Comparison of ENCODE assay signal across 20 cellular contexts in the genomic region with DNA sequence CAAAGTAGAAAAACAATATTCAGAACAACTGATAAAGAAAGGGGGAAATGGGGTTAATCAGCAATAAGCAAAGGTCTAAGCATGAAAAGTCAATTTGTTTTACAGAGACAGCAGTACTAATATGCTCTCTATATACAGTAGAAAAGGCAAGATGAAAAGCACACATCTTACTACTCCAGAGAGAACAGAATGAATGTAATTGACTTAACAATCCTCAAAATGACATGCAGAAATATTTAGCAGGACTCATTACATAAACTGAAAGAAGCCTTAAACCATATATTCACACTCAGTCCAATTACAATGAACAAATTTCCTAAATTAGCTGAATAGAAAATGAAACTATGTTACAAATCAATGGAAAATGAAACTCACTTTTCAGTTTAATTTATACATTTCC.
"Had no signal": no experiment of that assay in that cellular context is flagged by ENCODE, and none has a peak within 500 bp of the region (broad histone marks: within the 10 kb centered on the region; RNA-seq: fewer than 3 reads in every experiment).

No MANE protein-coding gene starts in this region.

- H2AFZ ChIP-seq: parathyroid adenoma had no signal

- H3K79me2 ChIP-seq: parathyroid adenoma had no signal

- DNase-seq: effector CD4-positive, alpha-beta T cell; gastrocnemius medialis; heart right ventricle; hypothalamus; islet precursor cell; mammary epithelial cell; naive thymus-derived CD4-positive, alpha-beta T cell; nephron progenitor cell; psoas muscle; retina; right lobe of liver; stimulated activated CD4-positive, alpha-beta T cell treated with anti-CD3 and anti-CD28 coated beads, Interleukin-4, amount 100 ng/mL, for 1 hour; stimulated activated naive B cell treated with anti-CD40 and anti-IgM and Interleukin-4, amounts not matched to agents 10 μg/mL and 1 μg/mL and 100 μg/mL, for 72 hours; trophoblast cell had no signal

- H3K27ac ChIP-seq: coronary artery, gastrocnemius medialis, heart right ventricle, parathyroid adenoma, psoas muscle, right lobe of liver had no signal

- H3K4me1 Mint-ChIP-seq: nephron progenitor cell had no signal

- H3K36me3 ChIP-seq: gastrocnemius medialis, heart right ventricle, right lobe of liver had no signal

- H3K4me3 Mint-ChIP-seq: naive thymus-derived CD4-positive, alpha-beta T cell; nephron progenitor cell; stimulated activated naive B cell treated with anti-CD40 and anti-IgM and Interleukin-4, amounts not matched to agents 10 μg/mL and 1 μg/mL and 100 μg/mL, for 72 hours had no signal

- H3K9ac ChIP-seq: parathyroid adenoma had no signal

- H3K27ac Mint-ChIP-seq: naive thymus-derived CD4-positive, alpha-beta T cell; nephron progenitor cell; stimulated activated naive B cell treated with anti-CD40 and anti-IgM and Interleukin-4, amounts not matched to agents 10 μg/mL and 1 μg/mL and 100 μg/mL, for 72 hours had no signal

- FAIRE-seq: endometrium, urothelium cell line had no signal

- H3K27me3 ChIP-seq: gastrocnemius medialis, heart right ventricle, right lobe of liver had no signal

- H3K9me3 ChIP-seq: gastrocnemius medialis had no signal

- ATAC-seq: esophagus mucosa; gastrocnemius medialis; heart right ventricle; left lobe of liver; naive thymus-derived CD4-positive, alpha-beta T cell; psoas muscle; right lobe of liver; stimulated activated naive B cell treated with anti-CD40 and anti-IgM and Interleukin-4, amounts not matched to agents 10 μg/mL and 1 μg/mL and 100 μg/mL, for 72 hours had no signal

- H3K4me3 ChIP-seq: coronary artery, gastrocnemius medialis, heart right ventricle, psoas muscle, right lobe of liver had no signal

- H3K27me3 Mint-ChIP-seq: naive thymus-derived CD4-positive, alpha-beta T cell had no signal

- H3K4me1 ChIP-seq: gastrocnemius medialis, heart right ventricle, parathyroid adenoma, psoas muscle, right lobe of liver had no signal
